Comparison of ENCODE assay signal across 10 cellular contexts in genomic region chr6:13908955-13909381, GRCh38.
DNase-seq lines count a peak whose midpoint lies in the region; ATAC-seq and TF ChIP-seq lines count a peak whose summit lies in the region.
"Had no signal": no experiment of that assay in that cellular context is flagged by ENCODE, and none has a peak within 500 bp of the region (broad histone marks: within the 10 kb centered on the region; RNA-seq: fewer than 3 reads in every experiment).

No MANE protein-coding gene starts in this region.

- H2AFZ ChIP-seq in KMS-11 (ENCODE audit: low read depth) = no peak overlapping the region; the same call in 1 of the 2 replicates
- peak overlapping the region; percentile 82; the same call in 1 of the 2 replicates for H2AFZ ChIP-seq in OCI-LY3 (ENCODE audit: low read depth, low read length)
- H2AFZ ChIP-seq in parathyroid adenoma = peak overlapping the region; percentile 8

- no peak overlapping the region for H3K9ac ChIP-seq in KMS-11
- peak overlapping the region; percentile 12; the same call in 1 of the 2 replicates for H3K9ac ChIP-seq in OCI-LY3 (ENCODE audit: low read length)
- H3K9ac ChIP-seq in parathyroid adenoma = no peak overlapping the region
- H3K9ac ChIP-seq: BLaER1 treated with 17β-estradiol and CSF1 and Interleukin-3, amounts not matched to agents 10 nM and 100 nM had no signal

- H3K4me3 ChIP-seq in KMS-11 (IDR thresholded peaks at IDR 0.05; ENCODE audit: insufficient read depth, low read depth, low read length) (no peak overlapping the region), OCI-LY3 (ENCODE audit: low read length) (peak overlapping the region; percentile 44), parathyroid adenoma (ENCODE audit: low read depth, low read length) (no peak overlapping the region)
- H3K4me3 ChIP-seq: BLaER1 treated with 17β-estradiol and CSF1 and Interleukin-3, amounts not matched to agents 10 nM and 100 nM had no signal

- no peak for ATAC-seq in HG03378 (IDR thresholded peaks at IDR 0.05; ENCODE audit: unreplicated experiment)

- H3K27ac ChIP-seq in KMS-11 (no peak overlapping the region), OCI-LY3 (ENCODE audit: low read length) (no peak overlapping the region), parathyroid adenoma (no peak overlapping the region)
- H3K27ac ChIP-seq: BLaER1 treated with 17β-estradiol and CSF1 and Interleukin-3, amounts not matched to agents 10 nM and 100 nM; epithelial cell of prostate had no signal

- peak; percentile 45 for DNase-seq in DMS153 (lab: John Stamatoyannopoulos, UW)
- no peak for DNase-seq in DMS153 treated with DMSO at 0.1 percent for 48 hours (lab: John Stamatoyannopoulos, UW; ENCODE audit: unreplicated experiment)
- peak; percentile 13 for DNase-seq in activated effector memory CD4-positive, alpha-beta T cell treated with Interleukin-2 at 50 U/mL for 16 hours
- DNase-seq in foreskin melanocyte = peak; percentile 51

- H4K20me1 ChIP-seq in KMS-11 (ENCODE audit: insufficient read depth) (no peaks in the 10 kb centered on the region), OCI-LY3 (ENCODE audit: insufficient read depth, low read length) (no peaks in the 10 kb centered on the region)
- H4K20me1 ChIP-seq: BLaER1 treated with 17β-estradiol and CSF1 and Interleukin-3, amounts not matched to agents 10 nM and 100 nM had no signal

- H3K36me3 ChIP-seq in KMS-11 (ENCODE audit: insufficient read depth) (no peaks in the 10 kb centered on the region), OCI-LY3 (replicated peaks; ENCODE audit: low read depth, low read length) (no peaks in the 10 kb centered on the region), parathyroid adenoma (ENCODE audit: control insufficient read depth, insufficient read depth, low read length) (no peaks in the 10 kb centered on the region)
- H3K36me3 ChIP-seq: BLaER1 treated with 17β-estradiol and CSF1 and Interleukin-3, amounts not matched to agents 10 nM and 100 nM had no signal

- H3K4me1 ChIP-seq in KMS-11 (ENCODE audit: low read depth, poor library complexity, severe bottlenecking) (no peaks in the 10 kb centered on the region), OCI-LY3 (ENCODE audit: low read length) (peaks cover 44% of the 10 kb centered on the region), parathyroid adenoma (no peaks in the 10 kb centered on the region)

- no peaks in the 10 kb centered on the region for H3K9me3 ChIP-seq in OCI-LY3 (ENCODE audit: insufficient read depth, low read length)
- H3K9me3 ChIP-seq in parathyroid adenoma (ENCODE audit: control insufficient read depth, low read length) = no peaks in the 10 kb centered on the region
- H3K9me3 ChIP-seq: BLaER1 treated with 17β-estradiol and CSF1 and Interleukin-3, amounts not matched to agents 10 nM and 100 nM had no signal

- H3K27me3 ChIP-seq in KMS-11 (ENCODE audit: insufficient read depth, low read depth) = no peaks in the 10 kb centered on the region
- peaks cover 10% of the 10 kb centered on the region for H3K27me3 ChIP-seq in OCI-LY3 (ENCODE audit: low read depth, low read length)
- no peaks in the 10 kb centered on the region for H3K27me3 ChIP-seq in parathyroid adenoma (ENCODE audit: control insufficient read depth, insufficient read depth, low read length)
- H3K27me3 ChIP-seq: BLaER1 treated with 17β-estradiol and CSF1 and Interleukin-3, amounts not matched to agents 10 nM and 100 nM had no signal

- no peak overlapping the region for H3K4me2 ChIP-seq in KMS-11
- peak overlapping the region; percentile 64 for H3K4me2 ChIP-seq in OCI-LY3 (ENCODE audit: low read length)
- H3K4me2 ChIP-seq in parathyroid adenoma (ENCODE audit: low read length) = no peak overlapping the region
- H3K4me2 ChIP-seq: BLaER1 treated with 17β-estradiol and CSF1 and Interleukin-3, amounts not matched to agents 10 nM and 100 nM had no signal

- TF ChIP-seq CTCF in KMS-11 (conservative IDR thresholded peaks at IDR 0.05; ENCODE audit: low read depth, low read length) (peak; percentile 91), OCI-LY3 (IDR thresholded peaks at IDR 0.05; ENCODE audit: low read depth, low read length) (peak; percentile 74), parathyroid adenoma (IDR thresholded peaks at IDR 0.05) (peak; percentile 91)

- H3K79me2 ChIP-seq in KMS-11 (ENCODE audit: insufficient read depth, low read depth) (no peaks in the 10 kb centered on the region), OCI-LY3 (ENCODE audit: low read length) (no peaks in the 10 kb centered on the region), parathyroid adenoma (no peaks in the 10 kb centered on the region)
